ENCODE assay signal across 8 cellular contexts in genomic region chr6:27872634-27873028, GRCh38. TPM values are rescaled to one million over a fixed set of nuclear protein-coding genes. Genes with fewer than 3 reads are reported as not detected.
DNase-seq lines count a peak whose midpoint lies in the region; ATAC-seq lines count a peak whose summit lies in the region.

No MANE protein-coding gene starts in this region.

- no peaks in the 10 kb centered on the region for H3K36me3 Mint-ChIP-seq in activated CD4-positive, alpha-beta memory T cell treated with anti-CD3 and anti-CD28 coated beads, Interleukin-2, amount 10 ng/mL, durations not matched to agents 7 days and 5 days (ENCODE audit: low read depth)
- H3K36me3 Mint-ChIP-seq in stimulated activated naive CD8-positive, alpha-beta T cell treated with anti-CD3 and anti-CD28 coated beads, Interleukin-15, Interleukin-2, amounts not matched to agents 100 ng/mL and 50 ng/mL, for 24 hours (ENCODE audit: low read depth) = peaks cover 8% of the 10 kb centered on the region

- H3K27me3 Mint-ChIP-seq in activated CD4-positive, alpha-beta memory T cell treated with anti-CD3 and anti-CD28 coated beads, Interleukin-2, amount 10 ng/mL, durations not matched to agents 7 days and 5 days = no peaks in the 10 kb centered on the region
- no peaks in the 10 kb centered on the region for H3K27me3 Mint-ChIP-seq in stimulated activated naive CD8-positive, alpha-beta T cell treated with anti-CD3 and anti-CD28 coated beads, Interleukin-15, Interleukin-2, amounts not matched to agents 100 ng/mL and 50 ng/mL, for 24 hours

- POLR2A ChIA-PET in activated CD4-positive, alpha-beta memory T cell treated with anti-CD3 and anti-CD28 coated beads, Interleukin-2, amount 10 ng/mL, durations not matched to agents 7 days and 5 days (lab: Charles Lee) = interaction anchor here (0.8 to 18.7 kb wide), 41 partner anchors 9 to 1852 kb away, joined by 3 to 2396 read pairs (median 9); partner anchors contain the start of gene ZSCAN16

- H3K4me3 ChIP-seq in iPS-15b (ENCODE audit: low read depth, low read length) = peak overlapping the region; percentile 81

- peak; percentile 29 for ATAC-seq in GM18511 (IDR thresholded peaks at IDR 0.05; ENCODE audit: unreplicated experiment)
- peak; percentile 16 for ATAC-seq in HG03025 (IDR thresholded peaks at IDR 0.05; ENCODE audit: low FRiP score, unreplicated experiment)

- no peaks in the 10 kb centered on the region for H3K27me3 ChIP-seq in iPS-15b (ENCODE audit: control insufficient read depth, insufficient read depth, low read length)

- no peaks in the 10 kb centered on the region for H3K9me3 ChIP-seq in iPS-15b (ENCODE audit: control insufficient read depth, insufficient read depth, low read length)

- peak overlapping the region; percentile 99 for H3K27ac Mint-ChIP-seq in activated CD4-positive, alpha-beta memory T cell treated with anti-CD3 and anti-CD28 coated beads, Interleukin-2, amount 10 ng/mL, durations not matched to agents 7 days and 5 days
- peak overlapping the region; percentile 97 for H3K27ac Mint-ChIP-seq in stimulated activated naive CD8-positive, alpha-beta T cell treated with anti-CD3 and anti-CD28 coated beads, Interleukin-15, Interleukin-2, amounts not matched to agents 100 ng/mL and 50 ng/mL, for 24 hours

- no peaks in the 10 kb centered on the region for H3K36me3 ChIP-seq in iPS-15b (ENCODE audit: control insufficient read depth, insufficient read depth, low read length)

- CTCF ChIA-PET in activated CD4-positive, alpha-beta memory T cell treated with anti-CD3 and anti-CD28 coated beads, Interleukin-2, amount 10 ng/mL, durations not matched to agents 7 days and 5 days (lab: Charles Lee) = interaction anchor here (0.8 to 13.2 kb wide), 11 partner anchors 18 to 726 kb away, joined by 3 to 190 read pairs (median 7); a partner anchor contains a TSS

- H3K4me1 Mint-ChIP-seq in activated CD4-positive, alpha-beta memory T cell treated with anti-CD3 and anti-CD28 coated beads, Interleukin-2, amount 10 ng/mL, durations not matched to agents 7 days and 5 days = peaks cover 55% of the 10 kb centered on the region
- peaks cover 43% of the 10 kb centered on the region for H3K4me1 Mint-ChIP-seq in stimulated activated naive CD8-positive, alpha-beta T cell treated with anti-CD3 and anti-CD28 coated beads, Interleukin-15, Interleukin-2, amounts not matched to agents 100 ng/mL and 50 ng/mL, for 24 hours (ENCODE audit: low read depth)

- no peaks in the 10 kb centered on the region for H3K9me3 Mint-ChIP-seq in activated CD4-positive, alpha-beta memory T cell treated with anti-CD3 and anti-CD28 coated beads, Interleukin-2, amount 10 ng/mL, durations not matched to agents 7 days and 5 days
- peaks cover 3% of the 10 kb centered on the region for H3K9me3 Mint-ChIP-seq in stimulated activated naive CD8-positive, alpha-beta T cell treated with anti-CD3 and anti-CD28 coated beads, Interleukin-15, Interleukin-2, amounts not matched to agents 100 ng/mL and 50 ng/mL, for 24 hours

- no peak for DNase-seq in activated CD4-positive, alpha-beta memory T cell treated with anti-CD3 and anti-CD28 coated beads, Interleukin-2, amount 10 ng/mL, durations not matched to agents 7 days and 5 days
- no peak for DNase-seq in stimulated activated CD4-positive, alpha-beta T cell treated with anti-CD3 and anti-CD28 coated beads, Interleukin-15, amount 100 ng/mL, for 24 hours
- DNase-seq in MV-4-11 (lab: John Stamatoyannopoulos, UW) (no peak), HuH-7.5 (ENCODE audit: low spot score) (no peak)

- peak overlapping the region; percentile 66 for H3K9ac ChIP-seq in iPS-15b (ENCODE audit: low read depth, low read length)

- H3K4me3 Mint-ChIP-seq in activated CD4-positive, alpha-beta memory T cell treated with anti-CD3 and anti-CD28 coated beads, Interleukin-2, amount 10 ng/mL, durations not matched to agents 7 days and 5 days = peak overlapping the region; percentile 81
- peak overlapping the region; percentile 92 for H3K4me3 Mint-ChIP-seq in stimulated activated naive CD8-positive, alpha-beta T cell treated with anti-CD3 and anti-CD28 coated beads, Interleukin-15, Interleukin-2, amounts not matched to agents 100 ng/mL and 50 ng/mL, for 24 hours

- peaks cover 16% of the 10 kb centered on the region for H3K4me1 ChIP-seq in iPS-15b (ENCODE audit: control insufficient read depth, insufficient read depth, low read length)

RNA-seq across cellular contexts. Expression of gene OR2B2, which starts 39.6 kb away (rescaled TPM):
- not detected for total RNA-seq in activated CD4-positive, alpha-beta memory T cell treated with anti-CD3 and anti-CD28 coated beads, Interleukin-2, amount 10 ng/mL, durations not matched to agents 7 days and 5 days
